In genomic region chrX:40143001-40143400, GRCh38 we compare ENCODE assay signal across 2 cellular contexts.
TF ChIP-seq lines count a peak whose summit lies in the region.

No MANE protein-coding gene starts in this region.

TF ChIP-seq in IMR-90, 13 proteins besides CTCF, POLR2A, EP300 and RAD21:
- TF ChIP-seq FOS (IDR thresholded peaks at IDR 0.05; ENCODE audit: low read depth, low read length) (no peak), MAFK (IDR thresholded peaks at IDR 0.05; ENCODE audit: low read depth, low read length) (no peak), RCOR1 (IDR thresholded peaks at IDR 0.05; ENCODE audit: insufficient replicate concordance, low read length) (no peak), ELK1 (IDR thresholded peaks at IDR 0.05; ENCODE audit: borderline replicate concordance, low read depth, low read length) (no peak)

TF ChIP-seq in endothelial cell of umbilical vein, 7 proteins besides CTCF, POLR2A, EP300 and RAD21:
- TF ChIP-seq EZH2 (IDR thresholded peaks at IDR 0.05; ENCODE audit: borderline replicate concordance, low read depth, low read length, severe bottlenecking): no peak
- no peak for TF ChIP-seq JUN (IDR thresholded peaks at IDR 0.05; ENCODE audit: borderline replicate concordance, insufficient read depth, insufficient read length, low read depth)
- no peak for TF ChIP-seq MYC (IDR thresholded peaks at IDR 0.05; ENCODE audit: low read depth, low read length)
